Comparison of ENCODE assay signal across 14 cellular contexts in genomic region chr3:52703356-52703755, GRCh38. TPM values are rescaled to one million over a fixed set of nuclear protein-coding genes. Genes with fewer than 3 reads are reported as not detected.
DNase-seq lines count a peak whose midpoint lies in the region; ATAC-seq, FAIRE-seq and TF ChIP-seq lines count a peak whose summit lies in the region.
"Had no signal": no experiment of that assay in that cellular context is flagged by ENCODE, and none has a peak within 500 bp of the region (broad histone marks: within the 10 kb centered on the region; RNA-seq: fewer than 3 reads in every experiment).

No MANE protein-coding gene starts in this region.

- H3K4me3 ChIP-seq in PC-3 (ENCODE audit: low read length), result no peak overlapping the region
- H3K4me3 ChIP-seq in endocrine pancreas (ENCODE audit: control insufficient read depth, insufficient read depth, low read length), result peak overlapping the region; percentile 0
- H3K4me3 ChIP-seq in small intestine (ENCODE audit: low read depth in 1 of 2, low read length in 2 of 2), result no peak overlapping the region
- H3K4me3 ChIP-seq in coronary artery, result no peak overlapping the region

- peak overlapping the region; percentile 42 to 52 for H3K4me3 Mint-ChIP-seq in activated T-cell treated with anti-CD3 and anti-CD28 coated beads, Interleukin-2, amount 50 U/mL, for 72 hours
- peak overlapping the region; percentile 8 to 18 for H3K4me3 Mint-ChIP-seq in stimulated activated naive CD8-positive, alpha-beta T cell treated with anti-CD3 and anti-CD28 coated beads, Interleukin-15, amount 100 ng/mL, for 72 hours

- H3K27ac Mint-ChIP-seq in activated T-cell treated with anti-CD3 and anti-CD28 coated beads, Interleukin-2, amount 50 U/mL, for 72 hours, result no peak overlapping the region
- peak overlapping the region in 1 of 2 donors; percentile 34 for H3K27ac Mint-ChIP-seq in stimulated activated naive CD8-positive, alpha-beta T cell treated with anti-CD3 and anti-CD28 coated beads, Interleukin-15, amount 100 ng/mL, for 72 hours

- no peak for TF ChIP-seq CTCF in PC-3 (conservative IDR thresholded peaks at IDR 0.05; ENCODE audit: low read depth, low read length)
- TF ChIP-seq CTCF in coronary artery (IDR thresholded peaks at IDR 0.05), result no peak

- H3K27me3 Mint-ChIP-seq in activated T-cell treated with anti-CD3 and anti-CD28 coated beads, Interleukin-2, amount 50 U/mL, for 72 hours (ENCODE audit: low read depth), result no peaks in the 10 kb centered on the region
- no peaks in the 10 kb centered on the region for H3K27me3 Mint-ChIP-seq in stimulated activated naive CD8-positive, alpha-beta T cell treated with anti-CD3 and anti-CD28 coated beads, Interleukin-15, amount 100 ng/mL, for 72 hours

- no peaks in the 10 kb centered on the region for H3K9me2 ChIP-seq in PC-3 (replicated peaks; ENCODE audit: low read length)

- H2AFZ ChIP-seq in PC-3 (ENCODE audit: low read length), result no peak overlapping the region

- BruUV-seq in PC-3 (replicated peaks; lab: Mats Ljungman, UMichigan), result no TSS peak

- no peak for ATAC-seq in activated T-cell treated with anti-CD3 and anti-CD28 coated beads, Interleukin-2, amount 50 U/mL, for 72 hours (replicated peaks in 1 of 2)
- ATAC-seq in PC-3, result no peak
- ATAC-seq in stimulated activated naive CD8-positive, alpha-beta T cell treated with anti-CD3 and anti-CD28 coated beads, Interleukin-15, amount 100 ng/mL, for 72 hours, result no peak

- H3K36me3 ChIP-seq in PC-3 (ENCODE audit: low read depth, low read length) (peaks cover 7% of the 10 kb centered on the region; the same call in 1 of the 2 replicates), endocrine pancreas (ENCODE audit: control insufficient read depth, insufficient read depth, low read length) (no peaks in the 10 kb centered on the region), small intestine (ENCODE audit: control insufficient read depth in 2 of 2, insufficient read depth in 2 of 2, low read length in 2 of 2) (no peaks in the 10 kb centered on the region)

- WGBS in small intestine, 3 donors, result 84 to 89% (median 86%) methylated on average over 5 of the region's 5 CpGs

- peaks cover 0 to 1% of the 10 kb centered on the region in 2 donors for H3K36me3 Mint-ChIP-seq in activated T-cell treated with anti-CD3 and anti-CD28 coated beads, Interleukin-2, amount 50 U/mL, for 72 hours (ENCODE audit: insufficient read depth in 2 of 2)

- no peaks in the 10 kb centered on the region for H4K20me1 ChIP-seq in PC-3 (ENCODE audit: low read length)

- no peaks in the 10 kb centered on the region for H3K9me3 ChIP-seq in PC-3 (ENCODE audit: low read length)
- no peaks in the 10 kb centered on the region for H3K9me3 ChIP-seq in endocrine pancreas (ENCODE audit: control insufficient read depth, low read length)
- no peaks in the 10 kb centered on the region for H3K9me3 ChIP-seq in small intestine (ENCODE audit: control insufficient read depth, low read depth)
- H3K9me3 ChIP-seq: neutrophil had no signal

- H3K4me1 ChIP-seq in PC-3 (ENCODE audit: insufficient read depth, low read length), result peaks cover 18% of the 10 kb centered on the region
- peaks cover 10% of the 10 kb centered on the region for H3K4me1 ChIP-seq in endocrine pancreas (ENCODE audit: control insufficient read depth, insufficient read depth, low read length)
- peaks cover 2 to 5% of the 10 kb centered on the region in 2 donors for H3K4me1 ChIP-seq in small intestine (ENCODE audit: control insufficient read depth in 2 of 2, insufficient read depth in 1 of 2, low read depth in 1 of 2, low read length in 1 of 2)

- POLR2A ChIA-PET in PC-3 (lab: Charles Lee; ENCODE audit: unreplicated experiment), result no interaction called here

- H3K79me2 ChIP-seq in PC-3 (ENCODE audit: low read length), result peaks cover 59% of the 10 kb centered on the region

- H3K27me3 ChIP-seq in PC-3 (ENCODE audit: low read length), result no peaks in the 10 kb centered on the region
- H3K27me3 ChIP-seq in endocrine pancreas (ENCODE audit: control insufficient read depth, insufficient read depth, low read length), result no peaks in the 10 kb centered on the region
- H3K27me3 ChIP-seq in small intestine (ENCODE audit: control insufficient read depth in 2 of 2, insufficient read depth in 2 of 2, low read length in 2 of 2), result no peaks in the 10 kb centered on the region
- H3K27me3 ChIP-seq: neutrophil had no signal

- H3F3A ChIP-seq in PC-3 (ENCODE audit: low read length, unreplicated experiment), result peaks cover 13% of the 10 kb centered on the region

- H3K9me3 Mint-ChIP-seq in activated T-cell treated with anti-CD3 and anti-CD28 coated beads, Interleukin-2, amount 50 U/mL, for 72 hours, result no peaks in the 10 kb centered on the region
- no peaks in the 10 kb centered on the region for H3K9me3 Mint-ChIP-seq in stimulated activated naive CD8-positive, alpha-beta T cell treated with anti-CD3 and anti-CD28 coated beads, Interleukin-15, amount 100 ng/mL, for 72 hours

- no peak overlapping the region for H3K9ac ChIP-seq in PC-3 (ENCODE audit: low read length)
- no peak overlapping the region for H3K9ac ChIP-seq in endocrine pancreas (ENCODE audit: control insufficient read depth, insufficient read depth, low read length)

- H3K4me2 ChIP-seq in PC-3 (ENCODE audit: low read length), result 0 out of 2 replicates have a peak overlapping the region, but pooled peaks have one; percentile 90

- H3K27ac ChIP-seq in PC-3 (ENCODE audit: low read length) (no peak overlapping the region), small intestine (ENCODE audit: low read depth in 1 of 2, low read length in 1 of 2) (no peak overlapping the region), coronary artery (peak overlapping the region in 1 of 2 donors; percentile 22)
- H3K27ac ChIP-seq: neutrophil had no signal

- intact Hi-C loops in PC-3 (cut with micrococcal nuclease), result no loop called here

- CTCF ChIA-PET in PC-3 (lab: Charles Lee), result no interaction called here

- no peak for DNase-seq in activated T-cell treated with anti-CD3 and anti-CD28 coated beads, Interleukin-2, amount 50 U/mL, for 72 hours
- no peak for DNase-seq in activated T-cell treated with anti-CD3 and anti-CD28 coated beads, Interleukin-2, amount 50 U/mL, for 48 hours
- DNase-seq in PC-3 (no peak), small intestine (no peak), coronary artery (ENCODE audit: low spot score) (no peak)
- no peak for DNase-seq in stimulated activated naive CD8-positive, alpha-beta T cell treated with anti-CD3 and anti-CD28 coated beads, Interleukin-15, amount 100 ng/mL, for 72 hours
- DNase-seq in activated CD4-positive, alpha-beta T cell treated with anti-CD3 and anti-CD28 coated beads, Interleukin-2, amount 50 U/mL, for 1 hour, result no peak
- DNase-seq: NCI-H526 treated with DMSO at 0.1 percent for 48 hours; SHP77; stimulated activated CD4-positive, alpha-beta T cell treated with anti-CD3 and anti-CD28 coated beads, Interleukin-12 subunit alpha, Interleukin-12 subunit beta, amount 100 ng/mL, for 4 hours had no signal

- no peak for FAIRE-seq in small intestine (lab: Jason Lieb, UNC)
- FAIRE-seq: H1, urothelium cell line had no signal

- H3K4me1 Mint-ChIP-seq in activated T-cell treated with anti-CD3 and anti-CD28 coated beads, Interleukin-2, amount 50 U/mL, for 72 hours (ENCODE audit: low read depth), result peaks cover 30% of the 10 kb centered on the region
- H3K4me1 Mint-ChIP-seq in stimulated activated naive CD8-positive, alpha-beta T cell treated with anti-CD3 and anti-CD28 coated beads, Interleukin-15, amount 100 ng/mL, for 72 hours, result peaks cover 26% of the 10 kb centered on the region

RNA-seq across cellular contexts. Expression of gene GLT8D1, which starts 2.2 kb away (rescaled TPM):
- 10 to 100 TPM; 37.8 to 38.3 TPM for total RNA-seq in activated T-cell treated with anti-CD3 and anti-CD28 coated beads, Interleukin-2, amount 50 U/mL, for 72 hours
- total RNA-seq in PC-3 (2014; rRNA removed), result 53.6 and 70.2 TPM in 2 replicates
- polyA plus RNA-seq in small intestine, result 10 to 100 TPM; 13.0 to 33.3 (median 19.2) TPM

RNA-seq across cellular contexts. Expression of gene SPCS1, which starts 2.5 kb away (rescaled TPM):
- total RNA-seq in activated T-cell treated with anti-CD3 and anti-CD28 coated beads, Interleukin-2, amount 50 U/mL, for 72 hours, result 100 to 1,000 TPM; 100 to 111 TPM
- 114 and 133 TPM in 2 replicates for total RNA-seq in PC-3 (2014; rRNA removed)
- polyA plus RNA-seq in small intestine, result 100 to 1,000 TPM in 2 of 3 donors, 10 to 100 TPM in 1; 90.6 to 215 (median 130) TPM

RNA-seq across cellular contexts. Expression of gene GNL3, which starts 17.5 kb away (rescaled TPM):
- total RNA-seq in activated T-cell treated with anti-CD3 and anti-CD28 coated beads, Interleukin-2, amount 50 U/mL, for 72 hours, result 100 to 1,000 TPM; 131 to 158 TPM
- 219 TPM in 2 replicates for total RNA-seq in PC-3 (2014; rRNA removed)
- 10 to 100 TPM; 25.3 to 80.5 (median 30.0) TPM for polyA plus RNA-seq in small intestine

RNA-seq across cellular contexts. Expression of gene PBRM1, which starts 17.6 kb away (rescaled TPM):
- total RNA-seq in activated T-cell treated with anti-CD3 and anti-CD28 coated beads, Interleukin-2, amount 50 U/mL, for 72 hours, result 10 to 100 TPM; 66.2 to 66.7 TPM
- 59.7 and 67.8 TPM in 2 replicates for total RNA-seq in PC-3 (2014; rRNA removed)
- 10 to 100 TPM in 1 of 3 donors, 1 to 10 TPM in 2; 6.7 to 17.7 (median 7.0) TPM for polyA plus RNA-seq in small intestine
